Comparison of ENCODE assay signal across 27 cellular contexts in the genomic region with DNA sequence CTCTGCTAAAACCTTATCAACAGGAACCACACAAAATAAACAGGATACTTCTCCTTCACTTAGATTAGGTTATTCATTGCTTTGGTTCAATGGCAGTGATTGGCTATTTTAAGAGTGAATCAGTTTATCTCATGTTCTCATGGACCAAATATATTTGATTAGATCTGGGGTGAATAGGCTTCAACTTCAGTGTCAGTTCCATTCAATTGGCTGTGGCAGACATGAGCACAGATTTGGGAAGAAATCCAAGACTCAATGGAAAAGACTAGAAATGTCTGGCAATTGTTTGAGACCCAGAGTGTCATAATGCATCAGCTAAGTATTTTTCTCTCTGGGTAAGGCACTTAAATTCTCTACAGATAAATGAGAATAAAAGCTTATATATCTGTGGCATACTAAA. TPM values are rescaled to one million over a fixed set of nuclear protein-coding genes. Genes with fewer than 3 reads are reported as not detected.
"Had no signal": no experiment of that assay in that cellular context is flagged by ENCODE, and none has a peak within 500 bp of the region (broad histone marks: within the 10 kb centered on the region; RNA-seq: fewer than 3 reads in every experiment).

No MANE protein-coding gene starts in this region.

- H3K9ac ChIP-seq: neural progenitor cell, parathyroid adenoma had no signal

- H3K4me1 ChIP-seq: esophagus squamous epithelium, gastrocnemius medialis, left lung, neural progenitor cell, parathyroid adenoma, right atrium auricular region, suprapubic skin, transverse colon, upper lobe of right lung, uterus had no signal

- H3K9me3 ChIP-seq: esophagus squamous epithelium, gastrocnemius medialis, left lung, right atrium auricular region, suprapubic skin, transverse colon, upper lobe of right lung, uterus had no signal

- H3K36me3 ChIP-seq: esophagus squamous epithelium, gastrocnemius medialis, left lung, neural progenitor cell, right atrium auricular region, suprapubic skin, transverse colon, upper lobe of right lung, uterus had no signal

- H3K4me3 ChIP-seq: esophagus squamous epithelium, gastrocnemius medialis, left lung, neural progenitor cell, right atrium auricular region, smooth muscle cell, suprapubic skin, transverse colon, upper lobe of right lung, uterus had no signal

- H3K27me3 ChIP-seq: esophagus squamous epithelium, gastrocnemius medialis, left lung, neural progenitor cell, right atrium auricular region, suprapubic skin, transverse colon, upper lobe of right lung, uterus had no signal

- DNase-seq: effector CD8-positive, alpha-beta T cell; endodermal cell; erythroblast; esophagus squamous epithelium; foreskin fibroblast; gastrocnemius medialis; head of caudate nucleus; kidney; left lung; mesendoderm; midbrain; naive thymus-derived CD4-positive, alpha-beta T cell; stimulated activated CD4-positive, alpha-beta T cell treated with anti-CD3 and anti-CD28 coated beads, Interleukin-12 subunit alpha, Interleukin-12 subunit beta, amount 100 ng/mL, for 4 hours; stimulated activated CD4-positive, alpha-beta T cell treated with anti-CD3 and anti-CD28 coated beads, Interleukin-1b, Interleukin-23, amount 100 ng/mL, for 48 hours; stimulated activated CD4-positive, alpha-beta T cell treated with anti-CD3 and anti-CD28 coated beads, Interleukin-4, amount 100 ng/mL, for 1 hour; stimulated activated CD8-positive, alpha-beta memory T cell treated with anti-CD3 and anti-CD28 coated beads, Interleukin-4, amount 100 ng/mL, for 48 hours; stimulated activated naive CD4-positive, alpha-beta T cell; stimulated activated naive CD8-positive, alpha-beta T cell treated with anti-CD3 and anti-CD28 coated beads, Interleukin-15, amount 100 ng/mL, for 72 hours; transverse colon; upper lobe of right lung; uterus had no signal

RNA-seq across cellular contexts. Expression of gene CDH18, which starts 37.1 kb away (rescaled TPM):
- total RNA-seq: esophagus squamous epithelium; gastrocnemius medialis; kidney; left lung; lung microvascular endothelial cell; naive thymus-derived CD4-positive, alpha-beta T cell; right atrium auricular region; transverse colon; upper lobe of right lung had no signal
